Comparison of ENCODE assay signal across 2 cellular contexts in genomic region chr5:158464383-158464782, GRCh38.
TF ChIP-seq lines count a peak whose summit lies in the region.

No MANE protein-coding gene starts in this region.

TF ChIP-seq in liver, 16 proteins besides CTCF, POLR2A, EP300 and RAD21 (continued from another document):
- no peak for TF ChIP-seq MAX (IDR thresholded peaks at IDR 0.05)
- TF ChIP-seq, protein P1, sequence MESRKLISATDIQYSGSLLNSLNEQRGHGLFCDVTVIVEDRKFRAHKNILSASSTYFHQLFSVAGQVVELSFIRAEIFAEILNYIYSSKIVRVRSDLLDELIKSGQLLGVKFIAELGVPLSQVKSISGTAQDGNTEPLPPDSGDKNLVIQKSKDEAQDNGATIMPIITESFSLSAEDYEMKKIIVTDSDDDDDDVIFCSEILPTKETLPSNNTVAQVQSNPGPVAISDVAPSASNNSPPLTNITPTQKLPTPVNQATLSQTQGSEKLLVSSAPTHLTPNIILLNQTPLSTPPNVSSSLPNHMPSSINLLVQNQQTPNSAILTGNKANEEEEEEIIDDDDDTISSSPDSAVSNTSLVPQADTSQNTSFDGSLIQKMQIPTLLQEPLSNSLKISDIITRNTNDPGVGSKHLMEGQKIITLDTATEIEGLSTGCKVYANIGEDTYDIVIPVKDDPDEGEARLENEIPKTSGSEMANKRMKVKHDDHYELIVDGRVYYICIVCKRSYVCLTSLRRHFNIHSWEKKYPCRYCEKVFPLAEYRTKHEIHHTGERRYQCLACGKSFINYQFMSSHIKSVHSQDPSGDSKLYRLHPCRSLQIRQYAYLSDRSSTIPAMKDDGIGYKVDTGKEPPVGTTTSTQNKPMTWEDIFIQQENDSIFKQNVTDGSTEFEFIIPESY (IDR thresholded peaks at IDR 0.05), result no peak
- no peak for TF ChIP-seq FOXA1 (IDR thresholded peaks at IDR 0.05)
- TF ChIP-seq REST (IDR thresholded peaks at IDR 0.05), result no peak
- TF ChIP-seq GABPA (IDR thresholded peaks at IDR 0.05 in 1 of 2, conservative IDR thresholded peaks at IDR 0.05 in 1 of 2), result no peak
- no peak for TF ChIP-seq RXRA (IDR thresholded peaks at IDR 0.05)
- TF ChIP-seq HNF4A (conservative IDR thresholded peaks at IDR 0.05), result no peak
- no peak for TF ChIP-seq YY1 (IDR thresholded peaks at IDR 0.05)
- no peak for TF ChIP-seq HNF4G (IDR thresholded peaks at IDR 0.05)
- TF ChIP-seq NR2F2 (IDR thresholded peaks at IDR 0.05), result no peak
- no peak for TF ChIP-seq SP1 (IDR thresholded peaks at IDR 0.05)

TF ChIP-seq in HepG2, 621 proteins besides CTCF, POLR2A, EP300 and RAD21 (continued from another document):
- TF ChIP-seq ZBTB14 (CRISPR knock-in tag; IDR thresholded peaks at IDR 0.05) (no peak), MTERF4 (CRISPR knock-in tag; IDR thresholded peaks at IDR 0.05) (no peak), IRF9 (CRISPR knock-in tag; IDR thresholded peaks at IDR 0.05; ENCODE audit: borderline replicate concordance) (no peak), ZNF331 (CRISPR knock-in tag; IDR thresholded peaks at IDR 0.05) (no peak), ZKSCAN1 (IDR thresholded peaks at IDR 0.05; ENCODE audit: low read length) (no peak), TRIM24 (CRISPR knock-in tag; IDR thresholded peaks at IDR 0.05) (no peak)
- TF ChIP-seq, protein P2, sequence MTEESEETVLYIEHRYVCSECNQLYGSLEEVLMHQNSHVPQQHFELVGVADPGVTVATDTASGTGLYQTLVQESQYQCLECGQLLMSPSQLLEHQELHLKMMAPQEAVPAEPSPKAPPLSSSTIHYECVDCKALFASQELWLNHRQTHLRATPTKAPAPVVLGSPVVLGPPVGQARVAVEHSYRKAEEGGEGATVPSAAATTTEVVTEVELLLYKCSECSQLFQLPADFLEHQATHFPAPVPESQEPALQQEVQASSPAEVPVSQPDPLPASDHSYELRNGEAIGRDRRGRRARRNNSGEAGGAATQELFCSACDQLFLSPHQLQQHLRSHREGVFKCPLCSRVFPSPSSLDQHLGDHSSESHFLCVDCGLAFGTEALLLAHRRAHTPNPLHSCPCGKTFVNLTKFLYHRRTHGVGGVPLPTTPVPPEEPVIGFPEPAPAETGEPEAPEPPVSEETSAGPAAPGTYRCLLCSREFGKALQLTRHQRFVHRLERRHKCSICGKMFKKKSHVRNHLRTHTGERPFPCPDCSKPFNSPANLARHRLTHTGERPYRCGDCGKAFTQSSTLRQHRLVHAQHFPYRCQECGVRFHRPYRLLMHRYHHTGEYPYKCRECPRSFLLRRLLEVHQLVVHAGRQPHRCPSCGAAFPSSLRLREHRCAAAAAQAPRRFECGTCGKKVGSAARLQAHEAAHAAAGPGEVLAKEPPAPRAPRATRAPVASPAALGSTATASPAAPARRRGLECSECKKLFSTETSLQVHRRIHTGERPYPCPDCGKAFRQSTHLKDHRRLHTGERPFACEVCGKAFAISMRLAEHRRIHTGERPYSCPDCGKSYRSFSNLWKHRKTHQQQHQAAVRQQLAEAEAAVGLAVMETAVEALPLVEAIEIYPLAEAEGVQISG (CRISPR knock-in tag; IDR thresholded peaks at IDR 0.05), result no peak
- TF ChIP-seq, protein P3, sequence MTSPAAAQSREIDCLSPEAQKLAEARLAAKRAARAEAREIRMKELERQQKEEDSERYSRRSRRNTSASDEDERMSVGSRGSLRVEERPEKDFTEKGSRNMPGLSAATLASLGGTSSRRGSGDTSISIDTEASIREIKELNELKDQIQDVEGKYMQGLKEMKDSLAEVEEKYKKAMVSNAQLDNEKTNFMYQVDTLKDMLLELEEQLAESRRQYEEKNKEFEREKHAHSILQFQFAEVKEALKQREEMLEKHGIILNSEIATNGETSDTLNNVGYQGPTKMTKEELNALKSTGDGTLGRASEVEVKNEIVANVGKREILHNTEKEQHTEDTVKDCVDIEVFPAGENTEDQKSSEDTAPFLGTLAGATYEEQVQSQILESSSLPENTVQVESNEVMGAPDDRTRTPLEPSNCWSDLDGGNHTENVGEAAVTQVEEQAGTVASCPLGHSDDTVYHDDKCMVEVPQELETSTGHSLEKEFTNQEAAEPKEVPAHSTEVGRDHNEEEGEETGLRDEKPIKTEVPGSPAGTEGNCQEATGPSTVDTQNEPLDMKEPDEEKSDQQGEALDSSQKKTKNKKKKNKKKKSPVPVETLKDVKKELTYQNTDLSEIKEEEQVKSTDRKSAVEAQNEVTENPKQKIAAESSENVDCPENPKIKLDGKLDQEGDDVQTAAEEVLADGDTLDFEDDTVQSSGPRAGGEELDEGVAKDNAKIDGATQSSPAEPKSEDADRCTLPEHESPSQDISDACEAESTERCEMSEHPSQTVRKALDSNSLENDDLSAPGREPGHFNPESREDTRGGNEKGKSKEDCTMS (CRISPR knock-in tag; conservative IDR thresholded peaks at IDR 0.05), result no peak
